ENCODE assay signal across 9 cellular contexts in the genomic region with DNA sequence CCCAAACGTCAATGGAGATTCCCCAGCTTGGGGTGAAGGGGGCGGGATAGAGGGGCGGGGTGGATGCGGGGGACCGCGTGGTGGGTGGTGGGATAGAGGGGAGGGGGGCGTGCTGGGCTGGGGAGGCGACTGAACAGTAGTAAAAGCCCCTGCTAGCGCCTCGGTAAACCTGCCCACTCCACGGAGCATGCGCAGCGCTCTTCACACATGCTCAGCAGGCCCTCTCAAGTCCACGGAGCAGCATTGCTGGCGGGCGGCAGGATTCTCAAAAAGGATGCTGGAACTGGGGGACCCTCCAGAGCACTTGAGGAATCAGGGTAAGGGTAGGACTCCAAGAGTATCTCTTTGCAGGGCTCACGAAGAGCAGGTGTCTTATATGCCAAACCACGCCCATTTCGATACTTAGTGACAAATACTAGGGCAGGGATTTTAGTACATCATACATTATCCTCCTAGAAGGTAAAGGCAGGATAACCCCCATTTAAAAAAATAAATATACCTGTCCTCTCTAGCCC. TPM values are rescaled to one million over a fixed set of nuclear protein-coding genes. Genes with fewer than 3 reads are reported as not detected.
DNase-seq lines count a peak whose midpoint lies in the region; ATAC-seq and TF ChIP-seq lines count a peak whose summit lies in the region.
"Had no signal": no experiment of that assay in that cellular context is flagged by ENCODE, and none has a peak within 500 bp of the region (broad histone marks: within the 10 kb centered on the region; RNA-seq: fewer than 3 reads in every experiment).

No MANE protein-coding gene starts in this region.

- WGBS in adrenal gland, 4 donors: 3 to 70% (median 14%) methylated on average over 5 to 19 of the region's 19 CpGs

- peak overlapping the region in 3 of 5 donors; percentile 37 to 74 (median 63) for H3K27ac ChIP-seq in adrenal gland

- no peak overlapping the region for H3K4me3 Mint-ChIP-seq in activated T-helper 1 cell treated with anti-CD3 and anti-CD28 coated beads, Interleukin-12 subunit alpha, Interleukin-12 subunit beta, Interleukin-2, Interleukin-4 antibody, amounts not matched to agents 30 ng/mL and 10 ng/mL and 1 ng/mL, durations not matched to agents 14 hours and 24 hours and 36 hours

- intact Hi-C loops in adrenal gland (cut with DNase I): no loop called here
- intact Hi-C loops in activated T-helper 1 cell treated with anti-CD3 and anti-CD28 coated beads, Interleukin-12 subunit alpha, Interleukin-12 subunit beta, Interleukin-2, Interleukin-4 antibody, amounts not matched to agents 30 ng/mL and 10 ng/mL and 1 ng/mL, durations not matched to agents 14 hours and 24 hours and 36 hours (cut with micrococcal nuclease): no loop called here

- no peak overlapping the region for H3K27ac Mint-ChIP-seq in activated T-helper 1 cell treated with anti-CD3 and anti-CD28 coated beads, Interleukin-12 subunit alpha, Interleukin-12 subunit beta, Interleukin-2, Interleukin-4 antibody, amounts not matched to agents 30 ng/mL and 10 ng/mL and 1 ng/mL, durations not matched to agents 14 hours and 24 hours and 36 hours

- no peaks in the 10 kb centered on the region for H3K9me3 Mint-ChIP-seq in activated T-helper 1 cell treated with anti-CD3 and anti-CD28 coated beads, Interleukin-12 subunit alpha, Interleukin-12 subunit beta, Interleukin-2, Interleukin-4 antibody, amounts not matched to agents 30 ng/mL and 10 ng/mL and 1 ng/mL, durations not matched to agents 14 hours and 24 hours and 36 hours

- H3K36me3 Mint-ChIP-seq in activated T-helper 1 cell treated with anti-CD3 and anti-CD28 coated beads, Interleukin-12 subunit alpha, Interleukin-12 subunit beta, Interleukin-2, Interleukin-4 antibody, amounts not matched to agents 30 ng/mL and 10 ng/mL and 1 ng/mL, durations not matched to agents 14 hours and 24 hours and 36 hours (ENCODE audit: low read depth): no peaks in the 10 kb centered on the region

- DNase-seq in DMS 273 treated with DMSO at 0.1 percent for 48 hours (lab: John Stamatoyannopoulos, UW) (peak; percentile 21), NCI-H1694 (lab: John Stamatoyannopoulos, UW) (peak; percentile 77), adrenal gland (peak; percentile 34 to 73 (median 55)), hepatic stellate cell (ENCODE audit: low spot score) (peak; percentile 52), renal cortical epithelial cell (ENCODE audit: low read depth) (peak; percentile 34)
- DNase-seq in activated T-helper 1 cell treated with anti-CD3 and anti-CD28 coated beads, Interleukin-12 subunit alpha, Interleukin-12 subunit beta, Interleukin-2, Interleukin-4 antibody, amounts not matched to agents 30 ng/mL and 10 ng/mL and 1 ng/mL, durations not matched to agents 14 hours and 24 hours and 36 hours (ENCODE audit: low spot score): no peak

- H3K27me3 ChIP-seq in adrenal gland: no peaks in the 10 kb centered on the region

- no peaks in the 10 kb centered on the region for H3K36me3 ChIP-seq in adrenal gland (replicated peaks in 1 of 2)

- peak overlapping the region in 2 of 4 donors; percentile 45 to 64 for H3K4me3 ChIP-seq in adrenal gland

- H3K27me3 Mint-ChIP-seq in activated T-helper 1 cell treated with anti-CD3 and anti-CD28 coated beads, Interleukin-12 subunit alpha, Interleukin-12 subunit beta, Interleukin-2, Interleukin-4 antibody, amounts not matched to agents 30 ng/mL and 10 ng/mL and 1 ng/mL, durations not matched to agents 14 hours and 24 hours and 36 hours (ENCODE audit: insufficient read depth): peaks cover 15% of the 10 kb centered on the region

- ATAC-seq in GM21528 (IDR thresholded peaks at IDR 0.05; ENCODE audit: low FRiP score, unreplicated experiment) (peak; percentile 43), GM18520 (IDR thresholded peaks at IDR 0.05; ENCODE audit: unreplicated experiment) (no peak)

- H3K9me3 ChIP-seq in adrenal gland (replicated peaks in 1 of 3): no peaks in the 10 kb centered on the region

- TF ChIP-seq CTCF in adrenal gland (IDR thresholded peaks at IDR 0.05): no peak

- no peaks in the 10 kb centered on the region for H3K4me1 ChIP-seq in adrenal gland (replicated peaks in 1 of 2)

- TF ChIP-seq POLR2A in adrenal gland (IDR thresholded peaks at IDR 0.05): no peak

- no peaks in the 10 kb centered on the region for H3K4me1 Mint-ChIP-seq in activated T-helper 1 cell treated with anti-CD3 and anti-CD28 coated beads, Interleukin-12 subunit alpha, Interleukin-12 subunit beta, Interleukin-2, Interleukin-4 antibody, amounts not matched to agents 30 ng/mL and 10 ng/mL and 1 ng/mL, durations not matched to agents 14 hours and 24 hours and 36 hours (ENCODE audit: low read depth)

RNA-seq across cellular contexts. Expression of a gene that starts 0.4 kb away (rescaled TPM):
- total RNA-seq in adrenal gland (1 to 10 TPM in 7 of 8 donors, under 1 TPM in 1; 0.91 to 6.3 (median 4.3) TPM), renal cortical epithelial cell (1.2 and 10.1 TPM in 2 replicates)
- 1 to 10 TPM; 1.3 to 4.9 (median 2.1) TPM for polyA plus RNA-seq in adrenal gland
- total RNA-seq in activated T-helper 1 cell treated with anti-CD3 and anti-CD28 coated beads, Interleukin-12 subunit alpha, Interleukin-12 subunit beta, Interleukin-2, Interleukin-4 antibody, amounts not matched to agents 30 ng/mL and 10 ng/mL and 1 ng/mL, durations not matched to agents 14 hours and 24 hours and 36 hours: not detected in 2 replicates
- total RNA-seq: M059J had no signal
